ENCODE assay signal across 14 cellular contexts in genomic region chr5:126673477-126673876, GRCh38.
DNase-seq lines count a peak whose midpoint lies in the region; ATAC-seq and TF ChIP-seq lines count a peak whose summit lies in the region.
"Had no signal": no experiment of that assay in that cellular context is flagged by ENCODE, and none has a peak within 500 bp of the region (broad histone marks: within the 10 kb centered on the region; RNA-seq: fewer than 3 reads in every experiment).

No MANE protein-coding gene starts in this region.

- no peak overlapping the region for H3K4ac ChIP-seq in neuronal stem cell (ENCODE audit: low read length)

- no peaks in the 10 kb centered on the region for H3K36me3 ChIP-seq in ES-I3 (ENCODE audit: insufficient read depth, low read length)
- H3K36me3 ChIP-seq in iPS-20b (ENCODE audit: insufficient read depth, low read depth, low read length): no peaks in the 10 kb centered on the region
- H3K36me3 ChIP-seq in neuronal stem cell (replicated peaks in 1 of 2; ENCODE audit: control insufficient read depth in 2 of 2, insufficient read depth in 2 of 2, low read length in 2 of 2): no peaks in the 10 kb centered on the region
- H3K36me3 ChIP-seq: BLaER1, HAP-1 had no signal

- H3K9ac ChIP-seq in ES-I3 (ENCODE audit: low read depth, low read length) (peak overlapping the region; percentile 7; the same call in 1 of the 2 replicates), iPS-20b (ENCODE audit: low read depth, low read length) (peak overlapping the region; percentile 4; the same call in 1 of the 2 replicates), neuronal stem cell (ENCODE audit: low read depth, low read length, poor library complexity) (no peak overlapping the region)
- H3K9ac ChIP-seq: BLaER1 had no signal

- H3K4me2 ChIP-seq in neuronal stem cell (ENCODE audit: insufficient read depth, low read length, poor library complexity, severe bottlenecking): no peak overlapping the region
- H3K4me2 ChIP-seq: BLaER1 had no signal

- peak overlapping the region; percentile 40 for H2AFZ ChIP-seq in neuronal stem cell (ENCODE audit: low read length)

- no peak for TF ChIP-seq CTCF in WTC11 (IDR thresholded peaks at IDR 0.05)

- H3K23ac ChIP-seq in neuronal stem cell (ENCODE audit: low read depth, low read length, poor library complexity): no peak overlapping the region

- H3K4me3 Mint-ChIP-seq in WTC11: peak overlapping the region; percentile 33
- H3K4me3 Mint-ChIP-seq: CD4-positive, CD25-positive, alpha-beta regulatory T cell had no signal

- no peak overlapping the region for H4K8ac ChIP-seq in neuronal stem cell (ENCODE audit: low read depth, low read length)

- DNase-seq in WTC11 (ENCODE audit: low spot score) (no peak), neuronal stem cell (ENCODE audit: low spot score) (no peak), foreskin melanocyte (no peak)
- DNase-seq: 8988T; AML-193; CD4-positive, CD25-positive, alpha-beta regulatory T cell; GOT3 had no signal

- H3K9me3 ChIP-seq in ES-I3 (ENCODE audit: control insufficient read depth, insufficient read depth, low read length): no peaks in the 10 kb centered on the region; the same call in none of the 2 replicates
- H3K9me3 ChIP-seq in iPS-20b (ENCODE audit: insufficient read depth, low read depth, low read length): no peaks in the 10 kb centered on the region
- H3K9me3 ChIP-seq in neuronal stem cell (replicated peaks in 1 of 2; ENCODE audit: control insufficient read depth in 2 of 2, insufficient read depth in 1 of 2, low read depth in 1 of 2, low read length in 2 of 2): no peaks in the 10 kb centered on the region
- H3K9me3 ChIP-seq: HAP-1 had no signal

- no CpG with 5 or more reads among the region's 11 CpGs for WGBS in neuronal stem cell (ENCODE audit: extremely low coverage in 2 of 2, insufficient read length in 2 of 2, insufficient replicate concordance in 1 of 2), 2 donors

- no peak overlapping the region for H2BK120ac ChIP-seq in neuronal stem cell (ENCODE audit: low read depth, low read length)

- POLR2A ChIA-PET in WTC11 (lab: Charles Lee): interaction anchor here (0.6 to 4.1 kb wide), 3 partner anchors 11 to 466 kb away, joined by 3 to 47 read pairs (median 4); partner anchors contain the start of gene LMNB1

- H3K36me3 Mint-ChIP-seq in WTC11: peaks cover 4% of the 10 kb centered on the region

- H3K4me3 ChIP-seq in iPS-20b (ENCODE audit: low read length) (no peak overlapping the region), neuronal stem cell (ENCODE audit: low read length in 2 of 2) (no peak overlapping the region)
- H3K4me3 ChIP-seq: BLaER1, HAP-1 had no signal

- H2BK15ac ChIP-seq in neuronal stem cell (ENCODE audit: low read length): no peak overlapping the region

- H3K18ac ChIP-seq in neuronal stem cell (ENCODE audit: low read length): no peak overlapping the region

- H3K4me1 Mint-ChIP-seq in WTC11: peaks cover 42% of the 10 kb centered on the region

- H3K14ac ChIP-seq in neuronal stem cell (ENCODE audit: low read length): no peak overlapping the region

- H3K9me3 Mint-ChIP-seq in WTC11: peaks cover 4% of the 10 kb centered on the region

- peaks cover 15% of the 10 kb centered on the region for H3K4me1 ChIP-seq in ES-I3 (ENCODE audit: insufficient read depth, low read length)
- H3K4me1 ChIP-seq in iPS-20b (ENCODE audit: insufficient read depth, low read length): peaks cover 18% of the 10 kb centered on the region; the same call in 1 of the 2 replicates
- H3K4me1 ChIP-seq in neuronal stem cell (ENCODE audit: control insufficient read depth in 2 of 2, insufficient read depth in 1 of 2, low read depth in 1 of 2, low read length in 2 of 2): peaks cover 0 to 3% of the 10 kb centered on the region in 2 donors
- H3K4me1 ChIP-seq: HAP-1 had no signal

- H3K27ac ChIP-seq in iPS-20b (ENCODE audit: low read length) (no peak overlapping the region), neuronal stem cell (replicated peaks; ENCODE audit: low read length) (no peak overlapping the region)
- H3K27ac ChIP-seq: BLaER1, HL-60 had no signal

- H3K27me3 ChIP-seq in iPS-20b (ENCODE audit: insufficient read depth, low read length) (no peaks in the 10 kb centered on the region), neuronal stem cell (ENCODE audit: control insufficient read depth in 3 of 3, insufficient read depth in 3 of 3, low read depth in 1 of 3, low read length in 3 of 3) (peaks cover 0 to 2% (median 0%) of the 10 kb centered on the region in 3 experiments)
- H3K27me3 ChIP-seq: BLaER1 had no signal

- peak overlapping the region; percentile 96 for H3K27ac Mint-ChIP-seq in WTC11

- H2AK5ac ChIP-seq in neuronal stem cell (ENCODE audit: low read depth, low read length): no peak overlapping the region

- no peaks in the 10 kb centered on the region for H3K79me1 ChIP-seq in neuronal stem cell (ENCODE audit: low read depth, low read length)

- no peak for ATAC-seq in WTC11
- no peak for ATAC-seq in HG02763 (IDR thresholded peaks at IDR 0.05; ENCODE audit: unreplicated experiment)
- ATAC-seq in GM21737 (IDR thresholded peaks at IDR 0.05; ENCODE audit: unreplicated experiment): no peak

- H2BK12ac ChIP-seq in neuronal stem cell (ENCODE audit: low read length): no peak overlapping the region

- H2BK5ac ChIP-seq in neuronal stem cell (ENCODE audit: low read length): no peak overlapping the region

- no peak overlapping the region for H4K91ac ChIP-seq in neuronal stem cell (ENCODE audit: low read depth, low read length, poor library complexity)

- CTCF ChIA-PET in WTC11 (lab: Charles Lee): interaction anchor here (0.9 to 3.4 kb wide), 6 partner anchors 12 to 136 kb away, joined by 3 to 41 read pairs (median 4); partner anchors contain the start of gene LMNB1

- H3K27me3 Mint-ChIP-seq in WTC11 (ENCODE audit: low read depth): no peaks in the 10 kb centered on the region; the same call in 1 of the 2 replicates
- H3K27me3 Mint-ChIP-seq: CD4-positive, CD25-positive, alpha-beta regulatory T cell had no signal

TF ChIP-seq in WTC11, 78 proteins besides CTCF, POLR2A, EP300 and RAD21:
- TF ChIP-seq RELA (CRISPR knock-in tag; IDR thresholded peaks at IDR 0.05; ENCODE audit: borderline replicate concordance) (no peak), GABPB1 (CRISPR knock-in tag; IDR thresholded peaks at IDR 0.05) (no peak), PREB (CRISPR knock-in tag; IDR thresholded peaks at IDR 0.05; ENCODE audit: borderline replicate concordance) (no peak), ZNF317 (CRISPR knock-in tag; IDR thresholded peaks at IDR 0.05; ENCODE audit: borderline replicate concordance, low read depth) (no peak), ZNF416 (CRISPR knock-in tag; IDR thresholded peaks at IDR 0.05) (no peak), FOXJ3 (CRISPR knock-in tag; IDR thresholded peaks at IDR 0.05; ENCODE audit: borderline replicate concordance) (no peak), ZBTB43 (CRISPR knock-in tag; IDR thresholded peaks at IDR 0.05) (no peak), TP53 (CRISPR knock-in tag; IDR thresholded peaks at IDR 0.05) (no peak), HMGA2 (CRISPR knock-in tag; IDR thresholded peaks at IDR 0.05) (no peak)
- TF ChIP-seq, protein P1, sequence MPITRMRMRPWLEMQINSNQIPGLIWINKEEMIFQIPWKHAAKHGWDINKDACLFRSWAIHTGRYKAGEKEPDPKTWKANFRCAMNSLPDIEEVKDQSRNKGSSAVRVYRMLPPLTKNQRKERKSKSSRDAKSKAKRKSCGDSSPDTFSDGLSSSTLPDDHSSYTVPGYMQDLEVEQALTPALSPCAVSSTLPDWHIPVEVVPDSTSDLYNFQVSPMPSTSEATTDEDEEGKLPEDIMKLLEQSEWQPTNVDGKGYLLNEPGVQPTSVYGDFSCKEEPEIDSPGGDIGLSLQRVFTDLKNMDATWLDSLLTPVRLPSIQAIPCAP (CRISPR knock-in tag; IDR thresholded peaks at IDR 0.05): no peak
TF ChIP-seq in WTC11: peak in this region for 0.
